Comparison of ENCODE assay signal across 6 cellular contexts in genomic region chrX:153113851-153114250, GRCh38. TPM values are rescaled to one million over a fixed set of nuclear protein-coding genes. Genes with fewer than 3 reads are reported as not detected.
"Had no signal": no experiment of that assay in that cellular context is flagged by ENCODE, and none has a peak within 500 bp of the region (broad histone marks: within the 10 kb centered on the region; RNA-seq: fewer than 3 reads in every experiment).

No MANE protein-coding gene starts in this region.

RNA-seq across cellular contexts. Expression of gene PNMA6A, which starts 41.6 kb away (rescaled TPM):
- total RNA-seq: PC-3, PC-9, SJCRH30, SJSA1 had no signal

RNA-seq across cellular contexts. Expression of gene PNMA3, which starts 57.6 kb away (rescaled TPM):
- total RNA-seq: OCI-LY7, PC-3, PC-9, RPMI7951, SJCRH30, SJSA1 had no signal
